10 cellular contexts compared by ENCODE assay signal in genomic region chr5:179641745-179642144, GRCh38. TPM values are rescaled to one million over a fixed set of nuclear protein-coding genes. Genes with fewer than 3 reads are reported as not detected.
"Had no signal": no experiment of that assay in that cellular context is flagged by ENCODE, and none has a peak within 500 bp of the region (broad histone marks: within the 10 kb centered on the region; RNA-seq: fewer than 3 reads in every experiment).

No MANE protein-coding gene starts in this region.

RNA-seq across cellular contexts. Expression of gene CBY3, which starts 39.1 kb away (rescaled TPM):
- total RNA-seq: OCI-LY7, PC-9, Peyer's patch, Right ventricle myocardium inferior, Right ventricle myocardium superior, RPMI7951, SJCRH30, SJSA1, SK-MEL-5 had no signal
- polyA plus RNA-seq: SK-N-SH had no signal
